18 cellular contexts compared by ENCODE assay signal in the genomic region with DNA sequence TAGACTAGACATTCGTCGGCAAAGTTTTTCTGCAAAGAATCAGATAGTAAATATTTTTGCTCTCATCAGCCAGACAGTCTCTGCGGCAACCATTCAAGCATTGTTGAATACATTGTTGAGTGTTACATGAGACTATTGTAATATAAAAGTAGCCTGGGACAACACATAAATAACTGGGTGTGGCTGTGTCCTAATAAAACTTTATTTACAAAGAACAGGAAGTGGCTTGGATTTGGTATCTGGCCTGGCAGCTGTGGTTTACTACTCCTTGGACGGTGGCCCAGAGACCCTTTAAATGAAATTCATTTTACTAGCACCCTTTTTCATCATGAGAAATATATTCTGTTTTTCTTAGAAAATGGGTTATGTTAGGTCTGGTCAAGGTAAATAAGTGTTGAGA.
"Had no signal": no experiment of that assay in that cellular context is flagged by ENCODE, and none has a peak within 500 bp of the region (broad histone marks: within the 10 kb centered on the region; RNA-seq: fewer than 3 reads in every experiment).

No MANE protein-coding gene starts in this region.

- H3K27ac ChIP-seq: HL-60, SJSA1, SK-N-MC had no signal

- H3K27me3 ChIP-seq: SJSA1 had no signal

- DNase-seq: MV-4-11, NCI-H1092, NCI-H1436, NCI-H187, NCI-H2029, NCI-H2081 treated with DMSO at 0.1 percent for 48 hours, NCI-H2171, NCI-H226, NCI-H524, NCI-H526 treated with DMSO at 0.1 percent for 48 hours, Right ventricle myocardium superior, SIG-M5, T-helper 2 cell had no signal

- H3K9me3 ChIP-seq: SJSA1 had no signal

- FAIRE-seq: HTR-8/SVneo, RCC 7860 had no signal

- H3K4me3 ChIP-seq: SJSA1, SK-N-MC had no signal

- H3K36me3 ChIP-seq: SJSA1 had no signal
